ENCODE assay signal across 8 cellular contexts in genomic region chr19:48169585-48169973, GRCh38. TPM values are rescaled to one million over a fixed set of nuclear protein-coding genes. Genes with fewer than 3 reads are reported as not detected.
A peak's percentile ranks its signal among the peaks of the same experiment; 100 is the strongest.
DNase-seq lines count a peak whose midpoint lies in the region; ATAC-seq and TF ChIP-seq lines count a peak whose summit lies in the region.

No MANE protein-coding gene starts in this region.

- H2BK5ac ChIP-seq in neuronal stem cell (ENCODE audit: low read length) = peak overlapping the region; percentile 99

- H4K8ac ChIP-seq in neuronal stem cell (ENCODE audit: low read depth, low read length) = no peak overlapping the region

- H3K4me2 ChIP-seq in KMS-11 (peak overlapping the region; percentile 29; the same call in 1 of the 2 replicates), neuronal stem cell (ENCODE audit: insufficient read depth, low read length, poor library complexity, severe bottlenecking) (peak overlapping the region; percentile 68)

- peaks cover 24% of the 10 kb centered on the region; the same call in 1 of the 2 replicates for H3K79me2 ChIP-seq in KMS-11 (ENCODE audit: insufficient read depth, low read depth)

- H3K27me3 ChIP-seq in KMS-11 (ENCODE audit: insufficient read depth, low read depth) (no peaks in the 10 kb centered on the region), neuronal stem cell (ENCODE audit: control insufficient read depth in 3 of 3, insufficient read depth in 3 of 3, low read depth in 1 of 3, low read length in 3 of 3) (no peaks in the 10 kb centered on the region), subcutaneous abdominal adipose tissue (ENCODE audit: control insufficient read depth in 5 of 5, insufficient read depth in 4 of 5, low read length in 5 of 5) (no peaks in the 10 kb centered on the region)

- H3K4me1 ChIP-seq in KMS-11 (ENCODE audit: low read depth, poor library complexity, severe bottlenecking) (peaks cover 23% of the 10 kb centered on the region), neuronal stem cell (ENCODE audit: control insufficient read depth in 2 of 2, insufficient read depth in 1 of 2, low read depth in 1 of 2, low read length in 2 of 2) (peaks cover 6 to 8% of the 10 kb centered on the region in 2 donors), subcutaneous abdominal adipose tissue (ENCODE audit: control insufficient read depth in 5 of 5, insufficient read depth in 5 of 5, low read length in 5 of 5) (peaks cover 4 to 14% (median 12%) of the 10 kb centered on the region in 5 donors)

- H3K4ac ChIP-seq in neuronal stem cell (ENCODE audit: low read length) = no peak overlapping the region

- no peak overlapping the region for H3K23ac ChIP-seq in neuronal stem cell (ENCODE audit: low read depth, low read length, poor library complexity)

- H2AFZ ChIP-seq in KMS-11 (ENCODE audit: low read depth) (peak overlapping the region; percentile 99), neuronal stem cell (ENCODE audit: low read length) (peak overlapping the region; percentile 100)

- H2BK15ac ChIP-seq in neuronal stem cell (ENCODE audit: low read length) = no peak overlapping the region

- DNase-seq in ACHN (peak; percentile 62), RPMI8226 (peak; percentile 75), fibroblast of the conjunctiva (ENCODE audit: low read depth) (peak; percentile 23), neuronal stem cell (ENCODE audit: low spot score) (peak; percentile 67)
- peak; percentile 83 for DNase-seq in activated effector memory CD4-positive, alpha-beta T cell treated with Interleukin-2 at 50 U/mL for 16 hours

- H3K14ac ChIP-seq in neuronal stem cell (ENCODE audit: low read length) = no peak overlapping the region

- in situ Hi-C loops in ACHN (cut with HindIII; ENCODE audit: low pct_ligation_motif_present, low pct_unique_long_range_greater_than_20kb, low sequenced_read_pairs) = no loop called here

- H3K27ac ChIP-seq in KMS-11 = peak overlapping the region; percentile 78; the same call in 1 of the 2 replicates
- no peak overlapping the region for H3K27ac ChIP-seq in neuronal stem cell (replicated peaks; ENCODE audit: low read length)
- H3K27ac ChIP-seq in subcutaneous abdominal adipose tissue (ENCODE audit: low read depth, low read length) = peak overlapping the region; percentile 70

- H2BK120ac ChIP-seq in neuronal stem cell (ENCODE audit: low read depth, low read length) = peak overlapping the region; percentile 95

- peaks cover 3% of the 10 kb centered on the region; the same call in 1 of the 2 replicates for H3K36me3 ChIP-seq in KMS-11 (ENCODE audit: insufficient read depth)
- H3K36me3 ChIP-seq in neuronal stem cell (replicated peaks in 1 of 2; ENCODE audit: control insufficient read depth in 2 of 2, insufficient read depth in 2 of 2, low read length in 2 of 2) = peaks cover 11 to 40% of the 10 kb centered on the region in 2 donors
- peaks cover 2 to 17% (median 14%) of the 10 kb centered on the region in 5 donors for H3K36me3 ChIP-seq in subcutaneous abdominal adipose tissue (ENCODE audit: control insufficient read depth in 5 of 5, insufficient read depth in 5 of 5, low read length in 5 of 5)

- no peak for TF ChIP-seq CTCF in KMS-11 (conservative IDR thresholded peaks at IDR 0.05; ENCODE audit: low read depth, low read length)

- no peaks in the 10 kb centered on the region for H4K20me1 ChIP-seq in KMS-11 (ENCODE audit: insufficient read depth)

- peaks cover 10% of the 10 kb centered on the region for H3K79me1 ChIP-seq in neuronal stem cell (ENCODE audit: low read depth, low read length)

- no peak overlapping the region for H2BK12ac ChIP-seq in neuronal stem cell (ENCODE audit: low read length)

- H3K9ac ChIP-seq in KMS-11 (peak overlapping the region; percentile 84), neuronal stem cell (ENCODE audit: low read depth, low read length, poor library complexity) (peak overlapping the region; percentile 98), subcutaneous abdominal adipose tissue (ENCODE audit: low read length in 5 of 5) (peak overlapping the region in 2 of 5 donors; percentile 39 to 82)

- WGBS in neuronal stem cell (ENCODE audit: extremely low coverage in 2 of 2, insufficient read length in 2 of 2, insufficient replicate concordance in 1 of 2), 2 donors = no CpG with 5 or more reads among the region's 16 CpGs

- H4K91ac ChIP-seq in neuronal stem cell (ENCODE audit: low read depth, low read length, poor library complexity) = no peak overlapping the region

- no peak overlapping the region for H2AK5ac ChIP-seq in neuronal stem cell (ENCODE audit: low read depth, low read length)

- H3K4me3 ChIP-seq in KMS-11 (IDR thresholded peaks at IDR 0.05; ENCODE audit: insufficient read depth, low read depth, low read length) = peak overlapping the region; percentile 39
- H3K4me3 ChIP-seq in neuronal stem cell (ENCODE audit: low read length in 2 of 2) = peak overlapping the region; percentile 97 to 100
- peak overlapping the region; percentile 44 to 95 (median 88) for H3K4me3 ChIP-seq in subcutaneous abdominal adipose tissue (ENCODE audit: low read depth in 1 of 5, low read length in 5 of 5)

- no peaks in the 10 kb centered on the region for H3K9me3 ChIP-seq in neuronal stem cell (replicated peaks in 1 of 2; ENCODE audit: control insufficient read depth in 2 of 2, insufficient read depth in 1 of 2, low read depth in 1 of 2, low read length in 2 of 2)
- no peaks in the 10 kb centered on the region for H3K9me3 ChIP-seq in subcutaneous abdominal adipose tissue (ENCODE audit: control insufficient read depth in 5 of 5, low read length in 5 of 5)

- peak overlapping the region; percentile 86 for H3K18ac ChIP-seq in neuronal stem cell (ENCODE audit: low read length)

- peak; percentile 17 for ATAC-seq in GM19324 (IDR thresholded peaks at IDR 0.05; ENCODE audit: low FRiP score, unreplicated experiment)

RNA-seq across cellular contexts. Expression of gene LIG1, which starts 0.6 kb away (rescaled TPM):
- 47.5 TPM for polyA plus RNA-seq in neuronal stem cell (2013, experiment 1 of 2)
- polyA plus RNA-seq in neuronal stem cell (2013, experiment 2 of 2) = 43.5 TPM

RNA-seq across cellular contexts. Expression of gene ZSWIM9, which starts 0.9 kb away (rescaled TPM):
- 3.8 TPM for polyA plus RNA-seq in neuronal stem cell (2013, experiment 1 of 2)
- polyA plus RNA-seq in neuronal stem cell (2013, experiment 2 of 2) = 4.0 TPM

RNA-seq across cellular contexts. Expression of gene PLA2G4C, which starts 59.0 kb away (rescaled TPM):
- polyA plus RNA-seq in neuronal stem cell (2013, experiment 1 of 2) = 0.04 TPM
- polyA plus RNA-seq in neuronal stem cell (2013, experiment 2 of 2) = 0.10 TPM

Comparison
In these comparisons a context has a peak if more than half of its experiments do, and no peak if none do; other contexts are left out.
1. DNase-seq: peak in every context shown above with its lines; median percentile 83 in activated effector memory CD4-positive, alpha-beta T cell treated with Interleukin-2 at 50 U/mL for 16 hours; 75 in RPMI8226; 67 in neuronal stem cell; 62 in ACHN; 23 in fibroblast of the conjunctiva.
2. H3K4me3 ChIP-seq: peak in every context shown above with its lines; median percentile 98 in neuronal stem cell; 88 in subcutaneous abdominal adipose tissue; 39 in KMS-11.